ENCODE assay signal across 18 cellular contexts in genomic region chr12:28563286-28563685, GRCh38.
"Had no signal": no experiment of that assay in that cellular context is flagged by ENCODE, and none has a peak within 500 bp of the region (broad histone marks: within the 10 kb centered on the region; RNA-seq: fewer than 3 reads in every experiment).

No MANE protein-coding gene starts in this region.

- H3K4me2 ChIP-seq: smooth muscle cell had no signal

- H3K4me1 ChIP-seq: right atrium auricular region had no signal

- DNase-seq: activated CD4-positive, alpha-beta T cell treated with anti-CD3 and anti-CD28 coated beads for 36 hours; activated CD8-positive, alpha-beta memory T cell treated with anti-CD3 and anti-CD28 coated beads, Interleukin-2, amount 50 U/mL, for 48 hours; activated CD8-positive, alpha-beta T cell treated with anti-CD3 and anti-CD28 coated beads, Interleukin-2, amount 10 ng/mL, durations not matched to agents 7 days and 5 days; activated naive CD4-positive, alpha-beta T cell; effector CD8-positive, alpha-beta T cell; foreskin melanocyte; head of caudate nucleus; mucosa of descending colon; naive thymus-derived CD8-positive, alpha-beta T cell; stimulated activated naive B cell treated with anti-CD40 and anti-IgM and Interleukin-4, amounts not matched to agents 10 μg/mL and 1 μg/mL and 100 μg/mL, for 72 hours; substantia nigra; SW 1271 had no signal

- H3K27me3 ChIP-seq: cardiac muscle cell, right atrium auricular region had no signal

- H3K27me3 Mint-ChIP-seq: activated CD4-positive, alpha-beta T cell treated with anti-CD3 and anti-CD28 coated beads for 36 hours; naive thymus-derived CD8-positive, alpha-beta T cell; stimulated activated naive B cell treated with anti-CD40 and anti-IgM and Interleukin-4, amounts not matched to agents 10 μg/mL and 1 μg/mL and 100 μg/mL, for 72 hours; type B pancreatic cell had no signal

- H3K4me1 Mint-ChIP-seq: activated CD4-positive, alpha-beta T cell treated with anti-CD3 and anti-CD28 coated beads for 36 hours; naive thymus-derived CD8-positive, alpha-beta T cell; stimulated activated naive B cell treated with anti-CD40 and anti-IgM and Interleukin-4, amounts not matched to agents 10 μg/mL and 1 μg/mL and 100 μg/mL, for 72 hours had no signal

- H3K36me3 ChIP-seq: cardiac muscle cell, right atrium auricular region had no signal

- H3K9me3 Mint-ChIP-seq: naive thymus-derived CD8-positive, alpha-beta T cell; stimulated activated naive B cell treated with anti-CD40 and anti-IgM and Interleukin-4, amounts not matched to agents 10 μg/mL and 1 μg/mL and 100 μg/mL, for 72 hours; type B pancreatic cell had no signal

- H3K27ac Mint-ChIP-seq: activated CD4-positive, alpha-beta T cell treated with anti-CD3 and anti-CD28 coated beads for 36 hours; activated CD8-positive, alpha-beta T cell treated with anti-CD3 and anti-CD28 coated beads, Interleukin-2, amount 10 ng/mL, durations not matched to agents 7 days and 5 days; stimulated activated naive B cell treated with anti-CD40 and anti-IgM and Interleukin-4, amounts not matched to agents 10 μg/mL and 1 μg/mL and 100 μg/mL, for 72 hours; type B pancreatic cell had no signal

- H3K4me3 ChIP-seq: cardiac muscle cell, coronary artery, mucosa of descending colon, right atrium auricular region, smooth muscle cell had no signal

- H3K27ac ChIP-seq: cardiac muscle cell, epithelial cell of prostate, right atrium auricular region had no signal

- H3K4me3 Mint-ChIP-seq: activated CD4-positive, alpha-beta T cell treated with anti-CD3 and anti-CD28 coated beads for 36 hours; activated CD8-positive, alpha-beta T cell treated with anti-CD3 and anti-CD28 coated beads, Interleukin-2, amount 10 ng/mL, durations not matched to agents 7 days and 5 days; naive thymus-derived CD8-positive, alpha-beta T cell; stimulated activated naive B cell treated with anti-CD40 and anti-IgM and Interleukin-4, amounts not matched to agents 10 μg/mL and 1 μg/mL and 100 μg/mL, for 72 hours; type B pancreatic cell had no signal

- ATAC-seq: activated CD4-positive, alpha-beta T cell treated with anti-CD3 and anti-CD28 coated beads for 36 hours; activated CD8-positive, alpha-beta T cell treated with anti-CD3 and anti-CD28 coated beads, Interleukin-2, amount 10 ng/mL, durations not matched to agents 7 days and 5 days; mucosa of descending colon; naive thymus-derived CD8-positive, alpha-beta T cell; stimulated activated naive B cell treated with anti-CD40 and anti-IgM and Interleukin-4, amounts not matched to agents 10 μg/mL and 1 μg/mL and 100 μg/mL, for 72 hours had no signal

- H3K9me3 ChIP-seq: mucosa of descending colon, right atrium auricular region had no signal
